Comparison of ENCODE assay signal across 1 cellular context in the genomic region with DNA sequence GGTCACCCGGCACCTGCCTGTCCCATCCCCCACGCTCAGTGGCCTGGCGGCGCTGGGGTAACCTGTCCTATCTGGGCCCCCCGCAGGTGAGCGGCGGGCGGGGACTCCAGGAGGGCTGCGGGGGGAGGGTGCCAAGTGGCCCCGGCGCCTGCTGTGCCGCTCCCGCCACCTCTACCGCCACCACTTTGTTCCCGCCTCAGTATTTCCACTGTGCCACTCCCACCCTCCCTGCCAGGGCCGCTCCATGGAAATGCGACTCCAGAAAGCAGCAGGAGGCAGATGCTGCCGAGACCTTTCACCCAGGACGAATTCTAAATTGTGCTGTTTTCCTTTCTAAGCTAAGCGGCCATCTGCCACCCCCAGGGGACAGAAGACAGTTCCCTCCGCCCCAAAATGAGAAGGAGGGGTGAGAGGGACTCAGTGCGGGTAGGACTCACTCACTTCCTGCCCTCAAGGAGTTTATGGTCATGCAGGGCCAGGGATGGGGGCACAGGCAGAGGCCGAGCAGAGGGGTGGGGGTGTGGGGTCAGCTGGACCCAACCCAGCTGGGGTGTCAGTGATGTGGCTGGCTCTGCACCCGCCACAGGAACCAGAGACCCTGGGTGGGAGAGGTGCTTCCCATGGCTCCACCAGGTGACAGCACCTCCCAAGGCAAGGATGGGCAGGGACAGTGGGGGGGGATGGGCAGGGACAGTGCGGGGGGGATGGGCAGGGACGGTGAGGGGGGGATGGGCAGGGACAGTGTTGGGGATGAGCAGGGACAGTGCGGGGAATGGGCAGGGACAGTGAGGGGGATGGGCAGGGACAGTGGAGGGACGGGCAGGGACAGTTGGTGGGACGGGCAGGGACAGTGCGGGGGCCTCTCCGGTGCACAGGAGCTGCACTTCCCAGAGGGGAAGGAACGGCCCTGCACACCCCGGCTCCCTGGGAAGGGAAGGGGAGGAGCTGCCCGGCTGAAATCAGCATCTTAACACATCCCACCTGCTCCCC.
TF ChIP-seq lines count a peak whose summit lies in the region.

No MANE protein-coding gene starts in this region.

TF ChIP-seq in IMR-90, 13 proteins besides CTCF, POLR2A, EP300 and RAD21:
- no peak for TF ChIP-seq CHD1 (IDR thresholded peaks at IDR 0.05; ENCODE audit: low read depth, low read length)
- TF ChIP-seq MXI1 (IDR thresholded peaks at IDR 0.05; ENCODE audit: borderline replicate concordance, low read depth, low read length) = no peak
- no peak for TF ChIP-seq BHLHE40 (IDR thresholded peaks at IDR 0.05; ENCODE audit: low read depth, low read length)
- no peak for TF ChIP-seq NFE2L2 (IDR thresholded peaks at IDR 0.05; ENCODE audit: low read depth, low read length)
- TF ChIP-seq CEBPB (IDR thresholded peaks at IDR 0.05; ENCODE audit: low read depth, low read length) = no peak
- no peak for TF ChIP-seq MAZ (IDR thresholded peaks at IDR 0.05; ENCODE audit: borderline replicate concordance, low read depth, low read length)
- TF ChIP-seq SMC3 (IDR thresholded peaks at IDR 0.05; ENCODE audit: low read depth, low read length) = no peak
- no peak for TF ChIP-seq MAFK (IDR thresholded peaks at IDR 0.05; ENCODE audit: low read depth, low read length)
- TF ChIP-seq USF2 (IDR thresholded peaks at IDR 0.05; ENCODE audit: low read depth, low read length) = no peak
- TF ChIP-seq ELK1 (IDR thresholded peaks at IDR 0.05; ENCODE audit: borderline replicate concordance, low read depth, low read length) = no peak
- TF ChIP-seq FOS (IDR thresholded peaks at IDR 0.05; ENCODE audit: low read depth, low read length) = no peak
- TF ChIP-seq RFX5 (IDR thresholded peaks at IDR 0.05; ENCODE audit: low read depth, low read length) = no peak
- TF ChIP-seq RCOR1 (IDR thresholded peaks at IDR 0.05; ENCODE audit: insufficient replicate concordance, low read length) = no peak
